1 cellular context compared by ENCODE assay signal in the genomic region with DNA sequence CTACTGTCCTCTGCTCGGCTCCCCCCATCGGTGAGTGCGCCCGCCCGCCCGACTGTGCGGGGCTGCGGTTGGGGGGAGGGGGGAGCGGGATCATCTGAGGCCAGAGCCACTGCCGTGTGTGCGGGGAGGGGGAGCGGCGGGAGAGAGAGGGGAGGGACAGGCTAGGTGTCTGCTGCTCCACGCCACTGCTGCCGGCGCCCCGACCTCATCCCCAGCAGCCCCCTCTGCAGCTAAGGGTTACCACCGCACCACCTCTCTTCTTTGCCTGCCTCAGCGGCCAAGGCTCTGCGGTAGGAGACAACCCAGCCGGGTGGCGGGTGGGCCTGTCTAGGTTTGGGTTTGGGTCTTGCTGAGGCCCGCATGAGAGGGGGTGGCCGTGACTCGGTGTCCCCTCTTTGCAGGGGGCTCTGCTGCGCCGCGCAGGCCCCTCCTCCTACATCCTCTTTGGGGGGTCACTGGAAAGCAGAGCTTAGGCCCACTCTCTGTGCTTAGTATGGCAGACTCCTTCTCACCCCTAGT.
TF ChIP-seq lines count a peak whose summit lies in the region.

No MANE protein-coding gene starts in this region.

TF ChIP-seq in K562, 482 proteins besides CTCF, POLR2A, EP300 and RAD21:
- no peak for TF ChIP-seq ZFPM2 (CRISPR knock-in tag; IDR thresholded peaks at IDR 0.05)
- no peak for TF ChIP-seq RBM22 (IDR thresholded peaks at IDR 0.05; ENCODE audit: low read depth, low read length, poor library complexity, severe bottlenecking)
- TF ChIP-seq MYC (IDR thresholded peaks at IDR 0.05; ENCODE audit: low read depth, low read length): no peak
- TF ChIP-seq MYC (CRISPR knock-in tag; IDR thresholded peaks at IDR 0.05; ENCODE audit: borderline replicate concordance, low read depth): peak; percentile 29; the same call in 1 of the 2 replicates
- peak; percentile 57; the same call in 1 of the 2 replicates for TF ChIP-seq SMARCA5 (IDR thresholded peaks at IDR 0.05)
- TF ChIP-seq THAP7 (CRISPR knock-in tag; IDR thresholded peaks at IDR 0.05): peak; percentile 52; the same call in 1 of the 2 replicates
- TF ChIP-seq, protein P1, sequence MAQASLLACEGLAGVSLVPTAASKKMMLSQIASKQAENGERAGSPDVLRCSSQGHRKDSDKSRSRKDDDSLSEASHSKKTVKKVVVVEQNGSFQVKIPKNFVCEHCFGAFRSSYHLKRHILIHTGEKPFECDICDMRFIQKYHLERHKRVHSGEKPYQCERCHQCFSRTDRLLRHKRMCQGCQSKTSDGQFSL (CRISPR knock-in tag; IDR thresholded peaks at IDR 0.05): peak; percentile 17; the same call in 1 of the 2 replicates
- TF ChIP-seq, protein P1 (tag; IDR thresholded peaks at IDR 0.05): 0 out of 4 replicates have a peak, but pooled peaks of 1 of the 2 experiments have one; percentile 18
- peak; percentile 14; the same call in 1 of the 2 replicates for TF ChIP-seq NCOR1 (IDR thresholded peaks at IDR 0.05)
- no peak for TF ChIP-seq FIP1L1 (IDR thresholded peaks at IDR 0.05; ENCODE audit: low read depth, low read length, poor library complexity, severe bottlenecking)
- peak; percentile 15 for TF ChIP-seq RBBP5 (IDR thresholded peaks at IDR 0.05; ENCODE audit: borderline replicate concordance, insufficient read depth, low read length, poor library complexity, severe bottlenecking)
- TF ChIP-seq HMGN3 (IDR thresholded peaks at IDR 0.05; ENCODE audit: borderline replicate concordance, extremely low read depth, insufficient read length, low read depth, low read length): peak; percentile 51
- TF ChIP-seq PCBP1 (IDR thresholded peaks at IDR 0.05; ENCODE audit: low read depth, low read length, poor library complexity, severe bottlenecking): peak; percentile 49
- TF ChIP-seq, protein P2, sequence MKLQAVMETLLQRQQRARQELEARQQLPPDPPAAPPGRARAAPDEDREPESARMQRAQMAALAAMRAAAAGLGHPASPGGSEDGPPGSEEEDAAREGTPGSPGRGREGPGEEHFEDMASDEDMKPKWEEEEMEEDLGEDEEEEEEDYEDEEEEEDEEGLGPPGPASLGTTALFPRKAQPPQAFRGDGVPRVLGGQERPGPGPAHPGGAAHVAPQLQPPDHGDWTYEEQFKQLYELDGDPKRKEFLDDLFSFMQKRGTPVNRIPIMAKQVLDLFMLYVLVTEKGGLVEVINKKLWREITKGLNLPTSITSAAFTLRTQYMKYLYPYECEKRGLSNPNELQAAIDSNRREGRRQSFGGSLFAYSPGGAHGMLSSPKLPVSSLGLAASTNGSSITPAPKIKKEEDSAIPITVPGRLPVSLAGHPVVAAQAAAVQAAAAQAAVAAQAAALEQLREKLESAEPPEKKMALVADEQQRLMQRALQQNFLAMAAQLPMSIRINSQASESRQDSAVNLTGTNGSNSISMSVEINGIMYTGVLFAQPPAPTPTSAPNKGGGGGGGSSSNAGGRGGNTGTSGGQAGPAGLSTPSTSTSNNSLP (IDR thresholded peaks at IDR 0.05; ENCODE audit: borderline replicate concordance, low read depth, low read length): no peak
- TF ChIP-seq BRD4 (IDR thresholded peaks at IDR 0.05): 0 out of 2 replicates have a peak, but pooled peaks have one; percentile 34
- 0 out of 2 replicates have a peak, but pooled peaks have one; percentile 1 for TF ChIP-seq MBD2 (IDR thresholded peaks at IDR 0.05; ENCODE audit: borderline replicate concordance, low read depth)
